8 cellular contexts compared by ENCODE assay signal in genomic region chr2:45127321-45127720, GRCh38.
"Had no signal": no experiment of that assay in that cellular context is flagged by ENCODE, and none has a peak within 500 bp of the region (broad histone marks: within the 10 kb centered on the region; RNA-seq: fewer than 3 reads in every experiment).

No MANE protein-coding gene starts in this region.

- DNase-seq: GM23248, GOT3, H7, HFFc6 had no signal

- H3K9me3 Mint-ChIP-seq: HFFc6 had no signal

- H3K27ac ChIP-seq: GM23248, HL-60 had no signal

- H3K9me3 ChIP-seq: HAP-1 had no signal

- H3K4me3 Mint-ChIP-seq: HFFc6 had no signal

- H2AFZ ChIP-seq: GM23248 had no signal

- H3K36me3 ChIP-seq: HAP-1 had no signal

- ATAC-seq: HCT116, HepG2 had no signal

- H3K9ac ChIP-seq: GM23248 had no signal

- H3K27ac Mint-ChIP-seq: HFFc6 had no signal

- H3K4me3 ChIP-seq: GM23248, HAP-1 had no signal
